ENCODE assay signal across 10 cellular contexts in the genomic region with DNA sequence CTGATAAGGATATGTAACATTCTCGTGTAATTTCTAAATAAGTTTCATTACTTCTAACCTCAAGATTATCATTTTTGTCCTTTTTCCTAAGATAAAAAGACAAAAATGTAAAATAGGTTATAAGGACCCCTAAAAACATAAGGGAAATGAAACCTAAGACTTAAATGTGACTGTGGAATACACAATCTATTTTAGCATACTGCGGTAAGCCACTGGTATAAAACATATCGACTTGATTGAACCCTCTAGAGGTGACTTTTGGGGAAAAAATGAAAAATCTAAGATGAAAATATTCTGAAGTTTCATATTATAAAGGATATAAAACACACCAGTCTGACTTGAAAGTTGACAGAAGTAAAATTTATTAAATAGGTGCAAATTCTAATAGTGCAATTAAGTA. TPM values are rescaled to one million over a fixed set of nuclear protein-coding genes. Genes with fewer than 3 reads are reported as not detected.
DNase-seq lines count a peak whose midpoint lies in the region; ATAC-seq, FAIRE-seq and TF ChIP-seq lines count a peak whose summit lies in the region.
"Had no signal": no experiment of that assay in that cellular context is flagged by ENCODE, and none has a peak within 500 bp of the region (broad histone marks: within the 10 kb centered on the region; RNA-seq: fewer than 3 reads in every experiment).

No MANE protein-coding gene starts in this region.

- no peak for ATAC-seq in SK-N-SH treated with all-trans-retinoic acid at 6 μM for 48 hours
- no peak for ATAC-seq in PC-3
- no peak for ATAC-seq in body of pancreas

- no peaks in the 10 kb centered on the region for H3K27me3 ChIP-seq in SK-N-SH (ENCODE audit: insufficient read depth)
- no peaks in the 10 kb centered on the region for H3K27me3 ChIP-seq in PC-3 (ENCODE audit: low read length)
- H3K27me3 ChIP-seq in endothelial cell of umbilical vein (ENCODE audit: control insufficient read depth in 2 of 2, insufficient read depth in 2 of 2, low read length in 2 of 2) = no peaks in the 10 kb centered on the region
- no peaks in the 10 kb centered on the region for H3K27me3 ChIP-seq in smooth muscle cell (ENCODE audit: low read depth)
- no peaks in the 10 kb centered on the region for H3K27me3 ChIP-seq in body of pancreas

- intact Hi-C loops in PC-3 (cut with micrococcal nuclease) (no loop called here), endothelial cell of umbilical vein (cut with micrococcal nuclease) (no loop called here), body of pancreas (cut with DNase I) (no loop called here)

- peaks cover 19% of the 10 kb centered on the region for H3F3A ChIP-seq in SK-N-SH (replicated peaks; ENCODE audit: insufficient read depth)
- no peaks in the 10 kb centered on the region for H3F3A ChIP-seq in PC-3 (ENCODE audit: low read length, unreplicated experiment)
- peaks cover 7% of the 10 kb centered on the region for H3F3A ChIP-seq in smooth muscle cell (ENCODE audit: low read depth)

- no peaks in the 10 kb centered on the region for H3K9me1 ChIP-seq in endothelial cell of umbilical vein (replicated peaks; ENCODE audit: control insufficient read depth, extremely low read depth, insufficient read depth, low read length)

- CTCF ChIA-PET in SK-N-SH (lab: Yijun Ruan, JAX) (no interaction called here), PC-3 (lab: Charles Lee) (no interaction called here), endothelial cell of umbilical vein (lab: Charles Lee) (interaction anchor here (1.5 kb wide), 1 partner anchor 106 kb away, joined by 10 read pairs; no protein-coding TSS in a partner anchor), HEK293T (lab: Yijun Ruan, JAX) (no interaction called here)

- H3K9me3 ChIP-seq in SK-N-SH (no peaks in the 10 kb centered on the region), PC-3 (ENCODE audit: low read length) (no peaks in the 10 kb centered on the region), endothelial cell of umbilical vein (replicated peaks; ENCODE audit: control insufficient read depth, insufficient read depth, low read length) (no peaks in the 10 kb centered on the region), smooth muscle cell (replicated peaks; ENCODE audit: low read depth) (no peaks in the 10 kb centered on the region), body of pancreas (no peaks in the 10 kb centered on the region)

- dilution Hi-C loops in endothelial cell of umbilical vein (cut with MboI; ENCODE audit: extremely low pct_ligation_motif_present, low sequenced_read_pairs) = no loop called here

- peak overlapping the region; percentile 81; the same call in 1 of the 2 replicates for H3K9ac ChIP-seq in SK-N-SH
- H3K9ac ChIP-seq in PC-3 (ENCODE audit: low read length) = peak overlapping the region; percentile 74; the same call in 1 of the 2 replicates
- peak overlapping the region; percentile 97 for H3K9ac ChIP-seq in endothelial cell of umbilical vein (replicated peaks; ENCODE audit: extremely low read depth, insufficient read depth, low read length)
- H3K9ac ChIP-seq in smooth muscle cell (ENCODE audit: low read depth) = peak overlapping the region; percentile 93

- H3K4me2 ChIP-seq in SK-N-SH (peak overlapping the region; percentile 88), PC-3 (ENCODE audit: low read length) (peak overlapping the region; percentile 84), endothelial cell of umbilical vein (ENCODE audit: insufficient read depth, low read length) (peak overlapping the region; percentile 99), smooth muscle cell (peak overlapping the region; percentile 94)

- H3K27ac ChIP-seq in SK-N-SH (ENCODE audit: low read depth in 2 of 2, low read length in 1 of 2) (no peak overlapping the region; a peak in 1 of 4 replicates), PC-3 (ENCODE audit: low read length) (no peak overlapping the region), endothelial cell of umbilical vein (ENCODE audit: insufficient read depth, low read depth, low read length) (peak overlapping the region; percentile 76), smooth muscle cell (ENCODE audit: low read depth) (peak overlapping the region; percentile 80), body of pancreas (peak overlapping the region in 2 of 4 donors; percentile 92 to 97)

- POLR2A ChIA-PET in SK-N-SH (lab: Yijun Ruan, JAX) = no interaction called here
- POLR2A ChIA-PET in PC-3 (lab: Charles Lee; ENCODE audit: unreplicated experiment) = no interaction called here
- POLR2A ChIA-PET in endothelial cell of umbilical vein (lab: Charles Lee) = no interaction called here
- POLR2A ChIA-PET in HEK293T (lab: Yijun Ruan, JAX) = no interaction called here

- no peaks in the 10 kb centered on the region for H3K9me2 ChIP-seq in SK-N-SH
- H3K9me2 ChIP-seq in PC-3 (replicated peaks; ENCODE audit: low read length) = no peaks in the 10 kb centered on the region

- TF ChIP-seq RAD21 in SK-N-SH (IDR thresholded peaks at IDR 0.05; ENCODE audit: low read length) = no peak

- H3K36me3 ChIP-seq in SK-N-SH (replicated peaks in 1 of 2; ENCODE audit: control insufficient read depth in 1 of 2, insufficient read depth in 2 of 2, low read length in 1 of 2) = peaks cover 0 to 4% of the 10 kb centered on the region in 2 experiments
- H3K36me3 ChIP-seq in PC-3 (ENCODE audit: low read depth, low read length) = no peaks in the 10 kb centered on the region
- H3K36me3 ChIP-seq in endothelial cell of umbilical vein (ENCODE audit: control insufficient read depth in 2 of 2, extremely low read depth in 1 of 2, insufficient read depth in 2 of 2, low read length in 2 of 2) = peaks cover 0 to 2% of the 10 kb centered on the region in 2 experiments
- no peaks in the 10 kb centered on the region for H3K36me3 ChIP-seq in smooth muscle cell (ENCODE audit: low read depth)
- no peaks in the 10 kb centered on the region for H3K36me3 ChIP-seq in body of pancreas (replicated peaks in 1 of 2; ENCODE audit: insufficient read depth in 1 of 2, low read depth in 2 of 2)

- TF ChIP-seq CTCF in SK-N-SH (IDR thresholded peaks at IDR 0.05) (no peak), PC-3 (conservative IDR thresholded peaks at IDR 0.05; ENCODE audit: low read depth, low read length) (no peak), endothelial cell of umbilical vein (IDR thresholded peaks at IDR 0.05; ENCODE audit: extremely low read depth in 1 of 2, insufficient read depth in 1 of 2, low read depth in 1 of 2, low read length in 2 of 2) (no peak), smooth muscle cell (IDR thresholded peaks at IDR 0.05; ENCODE audit: borderline replicate concordance, insufficient read depth, poor library complexity, severe bottlenecking) (no peak), body of pancreas (IDR thresholded peaks at IDR 0.05) (no peak)

- no TSS peak for BruUV-seq in PC-3 (replicated peaks; lab: Mats Ljungman, UMichigan)
- no TSS peak for BruUV-seq in endothelial cell of umbilical vein (replicated peaks; lab: Mats Ljungman, UMichigan)

- DNase-seq in SK-N-SH (no peak), PC-3 (no peak), endothelial cell of umbilical vein (ENCODE audit: low read depth, low spot score) (no peak), smooth muscle cell (lab: John Stamatoyannopoulos, UW; ENCODE audit: unreplicated experiment) (no peak), body of pancreas (no peak), HEK293T (ENCODE audit: extremely low spot score) (no peak), NCI-H2171 treated with DMSO at 0.1 percent for 48 hours (lab: John Stamatoyannopoulos, UW) (no peak)
- DNase-seq: NCI-H1436, T1000 had no signal

- H2AFZ ChIP-seq in SK-N-SH (ENCODE audit: low read depth) (no peak overlapping the region), PC-3 (ENCODE audit: low read length) (no peak overlapping the region), endothelial cell of umbilical vein (ENCODE audit: low read depth, low read length) (no peak overlapping the region), smooth muscle cell (ENCODE audit: low read depth) (no peak overlapping the region)

- H3K4me3 ChIP-seq in SK-N-SH (ENCODE audit: low read depth in 2 of 2, low read length in 1 of 2) (peak overlapping the region in 1 of 2 experiments; percentile 6; a peak in 1 of 4 replicates), PC-3 (ENCODE audit: low read length) (peak overlapping the region; percentile 78), endothelial cell of umbilical vein (replicated peaks in 1 of 3; ENCODE audit: insufficient read depth in 1 of 3, low read depth in 1 of 3, low read length in 3 of 3) (peak overlapping the region in 2 of 3 experiments; percentile 83 to 94), smooth muscle cell (peak overlapping the region; percentile 76), body of pancreas (peak overlapping the region in 1 of 2 donors; percentile 6)

- no peak for TF ChIP-seq POLR2A in endothelial cell of umbilical vein (IDR thresholded peaks at IDR 0.05; ENCODE audit: low read depth, low read length)
- TF ChIP-seq POLR2A in body of pancreas (IDR thresholded peaks at IDR 0.05) = no peak

- FAIRE-seq in endothelial cell of umbilical vein (lab: Jason Lieb, UNC) = no peak

- WGBS in SK-N-SH (ENCODE audit: low lambda C conversion rate) = 87% methylated on average over 3 of the region's 3 CpGs
- WGBS in smooth muscle cell (ENCODE audit: low lambda C conversion rate) = 78% methylated on average over 3 of the region's 3 CpGs
- WGBS in body of pancreas, 2 donors = 59 to 66% methylated on average over 3 of the region's 3 CpGs

- H4K20me1 ChIP-seq in SK-N-SH (ENCODE audit: insufficient read depth) (peaks cover 17% of the 10 kb centered on the region), PC-3 (ENCODE audit: low read length) (peaks cover 49% of the 10 kb centered on the region), endothelial cell of umbilical vein (replicated peaks; ENCODE audit: control insufficient read depth, extremely low read depth, insufficient read depth, low read length) (peaks cover 9% of the 10 kb centered on the region), smooth muscle cell (ENCODE audit: low read depth) (peaks cover 64% of the 10 kb centered on the region)

- TF ChIP-seq EP300 in SK-N-SH (IDR thresholded peaks at IDR 0.05; ENCODE audit: borderline replicate concordance in 1 of 2, low read depth in 1 of 2, low read length in 1 of 2) = no peak

- peaks cover 63% of the 10 kb centered on the region for H3K79me2 ChIP-seq in SK-N-SH (ENCODE audit: insufficient read depth)
- peaks cover 64% of the 10 kb centered on the region for H3K79me2 ChIP-seq in PC-3 (ENCODE audit: low read length)
- peaks cover 65% of the 10 kb centered on the region for H3K79me2 ChIP-seq in endothelial cell of umbilical vein (ENCODE audit: control insufficient read depth, insufficient read depth, low read length)
- H3K79me2 ChIP-seq in smooth muscle cell (ENCODE audit: low read depth) = peaks cover 63% of the 10 kb centered on the region

- H3K4me1 ChIP-seq in SK-N-SH (ENCODE audit: control insufficient read depth in 1 of 2, insufficient read depth in 2 of 2, low read depth in 1 of 2, low read length in 1 of 2) = peaks cover 12 to 22% of the 10 kb centered on the region in 2 experiments; a peak in 3 of 4 replicates
- peaks cover 47% of the 10 kb centered on the region for H3K4me1 ChIP-seq in PC-3 (ENCODE audit: insufficient read depth, low read length)
- H3K4me1 ChIP-seq in endothelial cell of umbilical vein (ENCODE audit: control insufficient read depth, extremely low read depth, insufficient read depth, low read length) = peaks cover 44% of the 10 kb centered on the region
- H3K4me1 ChIP-seq in smooth muscle cell (ENCODE audit: low read depth) = peaks cover 24% of the 10 kb centered on the region
- peaks cover 39% of the 10 kb centered on the region for H3K4me1 ChIP-seq in body of pancreas

RNA-seq across cellular contexts. Expression of gene NAMPT, which starts 1.9 kb away (rescaled TPM):
- 20.1 and 25.5 TPM in 2 replicates for polyA plus RNA-seq in SK-N-SH (2012; rRNA removed)
- polyA plus RNA-seq in SK-N-SH (2012; cell fraction: cytosol; rRNA removed) = 33.9 and 38.2 TPM in 2 replicates
- 12.6 and 34.2 TPM in 2 replicates for polyA plus RNA-seq in SK-N-SH (2012; cell fraction: nucleus; rRNA removed)
- 55.2 and 66.0 TPM in 2 replicates for total RNA-seq in PC-3 (2014; rRNA removed)
- 113 and 133 TPM in 2 replicates for total RNA-seq in endothelial cell of umbilical vein
- 13.6 and 17.5 TPM in 2 replicates for polyA plus RNA-seq in endothelial cell of umbilical vein
- polyA plus RNA-seq in endothelial cell of umbilical vein (2011; cell fraction: cytosol; rRNA removed) = 30.4 and 30.6 TPM in 2 replicates
- 39.2 and 62.2 TPM in 2 replicates for polyA plus RNA-seq in endothelial cell of umbilical vein (2011; cell fraction: nucleus; rRNA removed)
- polyA plus RNA-seq in endothelial cell of umbilical vein (2012) = 145 and 151 TPM in 2 replicates
- 33.0 and 45.3 TPM in 2 replicates for polyA minus RNA-seq in endothelial cell of umbilical vein
- polyA minus RNA-seq in endothelial cell of umbilical vein (2011; cell fraction: cytosol; rRNA and poly(A)+ RNA removed) = 46.0 TPM
- polyA minus RNA-seq in endothelial cell of umbilical vein (2011; cell fraction: nucleus; rRNA and poly(A)+ RNA removed) = 152 and 226 TPM in 2 replicates
- total RNA-seq in smooth muscle cell = 189 and 239 TPM in 2 replicates
- 49.1 and 53.3 TPM in 2 replicates for polyA plus RNA-seq in smooth muscle cell
- total RNA-seq in body of pancreas = 10 to 100 TPM; 56.0 to 78.9 TPM

Comparison
In these comparisons a context has a peak if more than half of its experiments do, and no peak if none do; other contexts are left out.
1. H3K27ac ChIP-seq: peak in endothelial cell of umbilical vein (single experiment) and smooth muscle cell (single experiment); none in SK-N-SH (0 of 2) and PC-3 (single experiment).
2. Peak in every context shown above with its lines, with median percentiles within 50 percentile points of each other: H3K4me2 ChIP-seq and H3K9ac ChIP-seq.